8 cellular contexts compared by ENCODE assay signal in genomic region chr5:1511651-1512540, GRCh38. TPM values are rescaled to one million over a fixed set of nuclear protein-coding genes. Genes with fewer than 3 reads are reported as not detected.
DNase-seq lines count a peak whose midpoint lies in the region; ATAC-seq and TF ChIP-seq lines count a peak whose summit lies in the region.

No MANE protein-coding gene starts in this region.

- DNase-seq in Calu3 (peak; percentile 22), adipocyte (ENCODE audit: low read depth) (peak; percentile 42), kidney epithelial cell (ENCODE audit: low read depth) (no peak), UCSD-AML1 (lab: John Stamatoyannopoulos, UW; ENCODE audit: unreplicated experiment) (no peak), NCI-H2107 treated with DMSO at 0.1 percent for 48 hours (lab: John Stamatoyannopoulos, UW; ENCODE audit: unreplicated experiment) (no peak)

- CTCF ChIA-PET in Calu3 (lab: Charles Lee) = interaction anchor here (0.6 to 1.1 kb wide), 4 partner anchors 34 to 130 kb away, joined by 3 to 7 read pairs (median 4); no protein-coding TSS in a partner anchor

- H3K27me3 ChIP-seq in adipocyte (replicated peaks; ENCODE audit: control insufficient read depth, insufficient read depth, low read length) = no peaks in the 10 kb centered on the region
- no peaks in the 10 kb centered on the region for H3K27me3 ChIP-seq in kidney epithelial cell (ENCODE audit: control insufficient read depth, insufficient read depth, low read length)

- H3K4me1 Mint-ChIP-seq in Calu3 (ENCODE audit: low read depth, unreplicated experiment) = peaks cover 13% of the 10 kb centered on the region

- H3K4me3 ChIP-seq in adipocyte (ENCODE audit: low read length) = no peak overlapping the region
- no peak overlapping the region for H3K4me3 ChIP-seq in kidney epithelial cell (ENCODE audit: low read depth, low read length)

- peaks cover 7% of the 10 kb centered on the region for H3K36me3 Mint-ChIP-seq in Calu3 (ENCODE audit: insufficient read depth, unreplicated experiment)

- no peak overlapping the region for H3K4me3 Mint-ChIP-seq in Calu3 (ENCODE audit: low read depth, unreplicated experiment)

- H3K27ac Mint-ChIP-seq in Calu3 (ENCODE audit: unreplicated experiment) = no peak overlapping the region

- no peaks in the 10 kb centered on the region for H3K9me3 Mint-ChIP-seq in Calu3 (ENCODE audit: low read depth, unreplicated experiment)

- peak; percentile 34 for ATAC-seq in HG03432 (IDR thresholded peaks at IDR 0.05; ENCODE audit: unreplicated experiment)
- ATAC-seq in GM18858 (IDR thresholded peaks at IDR 0.05; ENCODE audit: unreplicated experiment) = no peak
- no peak for ATAC-seq in GM21381 (IDR thresholded peaks at IDR 0.05; ENCODE audit: unreplicated experiment)

- H3K36me3 ChIP-seq in adipocyte (ENCODE audit: control insufficient read depth, insufficient read depth, low read length, severe bottlenecking) = peaks cover 6% of the 10 kb centered on the region
- H3K36me3 ChIP-seq in kidney epithelial cell (ENCODE audit: control insufficient read depth, insufficient read depth, low read length) = peaks cover 1% of the 10 kb centered on the region

- no peak for TF ChIP-seq CTCF in Calu3 (IDR thresholded peaks at IDR 0.05; ENCODE audit: unreplicated experiment)
- TF ChIP-seq CTCF in kidney epithelial cell (IDR thresholded peaks at IDR 0.05; ENCODE audit: insufficient read depth, low read length, poor library complexity, severe bottlenecking) = peak; percentile 51

- H3K27me3 Mint-ChIP-seq in Calu3 (ENCODE audit: unreplicated experiment) = no peaks in the 10 kb centered on the region

- BruUV-seq in Calu3 (replicated peaks; lab: Mats Ljungman, UMichigan) = no TSS peak

- intact Hi-C loops in Calu3 (cut with micrococcal nuclease; ENCODE audit: unreplicated experiment) = no loop called here

- H3K9me3 ChIP-seq in adipocyte (ENCODE audit: control insufficient read depth, low read length) = no peaks in the 10 kb centered on the region

- H3K9ac ChIP-seq in adipocyte (ENCODE audit: low read length) = no peak overlapping the region

- H3K4me1 ChIP-seq in adipocyte (ENCODE audit: control insufficient read depth, insufficient read depth, low read length) = peaks cover 7% of the 10 kb centered on the region

RNA-seq across cellular contexts. Expression of gene LPCAT1, which starts 11.9 kb away (rescaled TPM):
- total RNA-seq in Calu3 (2022) = 42.3 and 43.8 TPM in 2 replicates
- 80.9 and 87.6 TPM in 2 replicates for total RNA-seq in kidney epithelial cell

Comparison
In these comparisons a context has a peak if more than half of its experiments do, and no peak if none do; other contexts are left out.
1. DNase-seq: peak in Calu3 (single experiment) and adipocyte (single experiment); none in kidney epithelial cell (single experiment), UCSD-AML1 (single experiment) and NCI-H2107 treated with DMSO at 0.1 percent for 48 hours (single experiment).